ENCODE assay signal across 8 cellular contexts in the genomic region with DNA sequence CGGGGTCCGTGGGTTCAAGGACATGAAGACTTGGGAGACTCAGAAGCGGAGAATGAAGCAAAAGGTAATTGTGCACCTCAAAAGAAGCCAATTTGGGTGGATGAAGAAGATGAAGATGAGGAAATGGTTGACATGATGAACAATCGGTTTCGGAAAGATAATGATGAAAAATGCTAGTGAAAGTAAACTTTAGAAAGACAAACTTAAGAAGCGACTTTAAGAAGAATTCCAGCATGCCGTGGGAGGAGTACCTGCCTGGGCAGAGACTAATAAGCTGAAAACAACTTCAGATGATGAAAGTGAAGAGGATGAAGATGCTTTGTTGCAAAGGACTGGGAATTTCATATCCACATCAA. TPM values are rescaled to one million over a fixed set of nuclear protein-coding genes. Genes with fewer than 3 reads are reported as not detected.
DNase-seq lines count a peak whose midpoint lies in the region; ATAC-seq and TF ChIP-seq lines count a peak whose summit lies in the region.

No MANE protein-coding gene starts in this region.

- no peak for TF ChIP-seq CTCF in fibroblast of mammary gland (conservative IDR thresholded peaks at IDR 0.05; ENCODE audit: control insufficient read depth, insufficient read depth, low read depth, low read length)
- TF ChIP-seq CTCF in progenitor cell of endocrine pancreas (IDR thresholded peaks at IDR 0.05; ENCODE audit: unreplicated experiment): no peak

- H3K9me3 ChIP-seq in SJSA1 (replicated peaks): no peaks in the 10 kb centered on the region

- H3K4me3 ChIP-seq in SJSA1 (peak overlapping the region; percentile 45), fibroblast of mammary gland (ENCODE audit: control insufficient read depth, low read depth, low read length) (peak overlapping the region; percentile 48)

- H3K27ac ChIP-seq in SJSA1: no peak overlapping the region

- peak overlapping the region; percentile 75 for H3K4me3 Mint-ChIP-seq in progenitor cell of endocrine pancreas (ENCODE audit: low read depth)

- DNase-seq in DMS114 treated with DMSO at 0.1 percent for 48 hours (lab: John Stamatoyannopoulos, UW; ENCODE audit: unreplicated experiment) (peak; percentile 19), SJSA1 (ENCODE audit: low read depth in 1 of 2, low spot score in 2 of 2) (no peak), fibroblast of mammary gland (ENCODE audit: low read depth) (no peak), progenitor cell of endocrine pancreas (ENCODE audit: low spot score, unreplicated experiment) (no peak), middle frontal gyrus (ENCODE audit: extremely low spot score, low spot score) (no peak), GM19238 (ENCODE audit: insufficient read length, low spot score) (no peak), mucosa of gallbladder (ENCODE audit: low spot score) (no peak)

- H3K27ac Mint-ChIP-seq in progenitor cell of endocrine pancreas: no peak overlapping the region

- H3K27me3 ChIP-seq in SJSA1 (replicated peaks): 0 out of 2 replicates have a peak, but pooled peaks cover 4% of the 10 kb centered on the region

- peaks cover 11% of the 10 kb centered on the region for H3K4me1 ChIP-seq in SJSA1 (replicated peaks)

- H3K27me3 Mint-ChIP-seq in progenitor cell of endocrine pancreas: peaks cover 28% of the 10 kb centered on the region

- H3K4me1 Mint-ChIP-seq in progenitor cell of endocrine pancreas (ENCODE audit: low read depth): no peaks in the 10 kb centered on the region

- ATAC-seq in HG03378 (IDR thresholded peaks at IDR 0.05; ENCODE audit: unreplicated experiment): no peak

- no peaks in the 10 kb centered on the region for H3K36me3 ChIP-seq in SJSA1

- no peaks in the 10 kb centered on the region for H3K9me3 Mint-ChIP-seq in progenitor cell of endocrine pancreas (ENCODE audit: low read depth)

- H3K36me3 Mint-ChIP-seq in progenitor cell of endocrine pancreas (ENCODE audit: insufficient read depth): no peaks in the 10 kb centered on the region

RNA-seq across cellular contexts. Expression of a gene that starts 43.5 kb away (rescaled TPM):
- 4.0 and 6.8 TPM in 2 replicates for total RNA-seq in SJSA1 (2014; rRNA removed; shearing (Covaris generic))
- total RNA-seq in progenitor cell of endocrine pancreas: 6.1 and 7.0 TPM in 2 replicates
- 7.0 TPM for total RNA-seq in mucosa of gallbladder
